ENCODE assay signal across 16 cellular contexts in the genomic region with DNA sequence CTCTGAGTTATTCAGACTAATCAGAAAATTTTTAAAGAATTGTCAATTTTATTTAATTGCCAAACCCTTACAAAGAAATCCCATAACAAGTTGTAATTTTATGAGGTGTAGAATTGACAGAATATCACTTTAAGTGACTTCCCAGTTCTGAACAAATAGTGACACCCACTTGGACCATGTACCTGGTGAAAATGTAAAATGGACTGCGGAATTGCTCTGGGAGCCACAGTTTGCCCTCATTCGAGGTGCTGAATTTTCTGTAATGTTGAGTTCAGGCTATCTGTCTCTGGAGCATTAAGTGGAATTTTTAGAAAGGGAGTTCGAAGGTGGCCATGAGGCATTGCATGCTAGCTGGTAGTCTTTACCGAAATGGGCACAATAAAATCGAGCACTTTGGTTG. TPM values are rescaled to one million over a fixed set of nuclear protein-coding genes. Genes with fewer than 3 reads are reported as not detected.
DNase-seq lines count a peak whose midpoint lies in the region; ATAC-seq and TF ChIP-seq lines count a peak whose summit lies in the region.
"Had no signal": no experiment of that assay in that cellular context is flagged by ENCODE, and none has a peak within 500 bp of the region (broad histone marks: within the 10 kb centered on the region; RNA-seq: fewer than 3 reads in every experiment).

No MANE protein-coding gene starts in this region.

- no peak for ATAC-seq in HG03354 (IDR thresholded peaks at IDR 0.05; ENCODE audit: poor library complexity, severe bottlenecking, unreplicated experiment)
- ATAC-seq: CD8-positive, alpha-beta T cell had no signal

- in situ Hi-C loops in G401 (cut with HindIII; ENCODE audit: low sequenced_read_pairs), result no loop called here

- H3K9me3 ChIP-seq in iPS-20b (ENCODE audit: insufficient read depth, low read depth, low read length), result no peaks in the 10 kb centered on the region
- H3K9me3 ChIP-seq: BLaER1 treated with 17β-estradiol and CSF1 and Interleukin-3, amounts not matched to agents 10 nM and 100 nM; HAP-1 had no signal

- H3K4me1 ChIP-seq in iPS-20b (ENCODE audit: insufficient read depth, low read length), result peaks cover 35% of the 10 kb centered on the region; the same call in 1 of the 2 replicates

- no peak overlapping the region for H3K27ac Mint-ChIP-seq in brain
- H3K27ac Mint-ChIP-seq: B cell; CD8-positive, alpha-beta T cell had no signal

- no peak overlapping the region for H3K27ac ChIP-seq in iPS-20b (ENCODE audit: low read length)
- peak overlapping the region; percentile 59 for H3K27ac ChIP-seq in substantia nigra (ENCODE audit: low read depth, low read length, poor library complexity, severe bottlenecking)
- H3K27ac ChIP-seq: BLaER1 treated with 17β-estradiol and CSF1 and Interleukin-3, amounts not matched to agents 10 nM and 100 nM had no signal

- H3K4me3 Mint-ChIP-seq in brain, result peak overlapping the region in 4 of 5 experiments; percentile 31 to 98 (median 96)
- H3K4me3 Mint-ChIP-seq: B cell; CD8-positive, alpha-beta T cell had no signal

- peak overlapping the region; percentile 2; the same call in 1 of the 2 replicates for H3K9ac ChIP-seq in iPS-20b (ENCODE audit: low read depth, low read length)
- H3K9ac ChIP-seq: BLaER1 treated with 17β-estradiol and CSF1 and Interleukin-3, amounts not matched to agents 10 nM and 100 nM had no signal

- no peak for TF ChIP-seq CTCF in brain (conservative IDR thresholded peaks at IDR 0.05)

- no peak overlapping the region for H3K4me3 ChIP-seq in iPS-20b (ENCODE audit: low read length)
- H3K4me3 ChIP-seq: BLaER1 treated with 17β-estradiol and CSF1 and Interleukin-3, amounts not matched to agents 10 nM and 100 nM; HAP-1 had no signal

- no peaks in the 10 kb centered on the region for H3K36me3 ChIP-seq in iPS-20b (ENCODE audit: insufficient read depth, low read depth, low read length)
- H3K36me3 ChIP-seq: BLaER1 treated with 17β-estradiol and CSF1 and Interleukin-3, amounts not matched to agents 10 nM and 100 nM; HAP-1 had no signal

- H3K27me3 Mint-ChIP-seq in brain, result peaks cover 26% of the 10 kb centered on the region

- peaks cover 0 to 5% (median 0%) of the 10 kb centered on the region in 5 experiments for H3K9me3 Mint-ChIP-seq in brain
- H3K9me3 Mint-ChIP-seq: CD8-positive, alpha-beta T cell had no signal

- peak; percentile 20 for DNase-seq in G401 (ENCODE audit: low spot score)
- no peak for DNase-seq in substantia nigra (lab: John Stamatoyannopoulos, UW)
- no peak for DNase-seq in germinal center (ENCODE audit: low spot score)
- DNase-seq: Calu3; CD8-positive, alpha-beta T cell; DMS53; DND-41; EL; IMR-90 had no signal

- peaks cover 25% of the 10 kb centered on the region for H3K27me3 ChIP-seq in iPS-20b (ENCODE audit: insufficient read depth, low read length)

- H3K36me3 Mint-ChIP-seq in brain, result peaks cover 15% of the 10 kb centered on the region
- H3K36me3 Mint-ChIP-seq: CD8-positive, alpha-beta T cell had no signal

- peaks cover 64% of the 10 kb centered on the region for H3K4me1 Mint-ChIP-seq in brain

RNA-seq across cellular contexts. Expression of a gene that starts 5.1 kb away (rescaled TPM):
- total RNA-seq in G401 (2014; rRNA removed; shearing (Covaris generic)), result not detected in 2 replicates
- polyA plus RNA-seq in brain (ENCODE audit: insufficient read depth, low read depth, low replicate concordance), result 181 TPM
- total RNA-seq: A172, Calu3 had no signal
